Comparison of ENCODE assay signal across 8 cellular contexts in genomic region chr9:39464122-39464777, GRCh38.
A peak's percentile ranks its signal among the peaks of the same experiment; 100 is the strongest.
DNase-seq lines count a peak whose midpoint lies in the region; ATAC-seq lines count a peak whose summit lies in the region.

No MANE protein-coding gene starts in this region.

- DNase-seq in Ammon's horn (ENCODE audit: low spot score) (peak; percentile 89), NCI-H69 (lab: John Stamatoyannopoulos, UW) (peak; percentile 77), dedifferentiated amniotic fluid mesenchymal stem cell (ENCODE audit: extremely low spot score) (peak; percentile 73), left lobe of liver (ENCODE audit: low spot score) (peak; percentile 90)
- peak; percentile 54 for DNase-seq in activated CD4-positive, alpha-beta T cell treated with anti-CD3 and anti-CD28 coated beads, Interleukin-2, amount 50 U/mL, for 1 hour
- DNase-seq in stimulated activated CD4-positive, alpha-beta T cell treated with anti-CD3 and anti-CD28 coated beads, Interleukin-15, amount 100 ng/mL, for 48 hours (ENCODE audit: low read depth in 2 of 2): peak; percentile 56 to 57

- peak; percentile 96 for ATAC-seq in GM19463 (IDR thresholded peaks at IDR 0.05; ENCODE audit: unreplicated experiment)
- ATAC-seq in HG03565 (IDR thresholded peaks at IDR 0.05; ENCODE audit: unreplicated experiment): peak; percentile 97
- peak; percentile 99 for ATAC-seq in left lobe of liver

Comparison
In these comparisons a context has a peak if more than half of its experiments do, and no peak if none do; other contexts are left out.
1. Peak in every context shown above with its lines: DNase-seq and ATAC-seq.